In genomic region chr10:74425602-74426001, GRCh38 we compare ENCODE assay signal across 40 cellular contexts.
"Had no signal": no experiment of that assay in that cellular context is flagged by ENCODE, and none has a peak within 500 bp of the region (broad histone marks: within the 10 kb centered on the region; RNA-seq: fewer than 3 reads in every experiment).

No MANE protein-coding gene starts in this region.

- H3K4me1 ChIP-seq: adrenal gland, ascending aorta, body of pancreas, breast epithelium had no signal

- H3K27ac Mint-ChIP-seq: activated naive CD4-positive, alpha-beta T cell treated with anti-CD3 and anti-CD28 coated beads for 36 hours; activated naive CD4-positive, alpha-beta T cell treated with anti-CD3 and anti-CD28 coated beads, Interleukin-2, amount 10 ng/mL, durations not matched to agents 7 days and 5 days; activated naive CD4-positive, alpha-beta T cell treated with anti-CD3 and anti-CD28 coated beads, Interleukin-2, amount 50 U/mL, for 24 hours; activated naive CD4-positive, alpha-beta T cell treated with anti-CD3 and anti-CD28 coated beads, Interleukin-2, amount 50 U/mL, for 72 hours; activated naive CD8-positive, alpha-beta T cell; activated naive CD8-positive, alpha-beta T cell treated with anti-CD3 and anti-CD28 coated beads for 36 hours; activated naive CD8-positive, alpha-beta T cell treated with anti-CD3 and anti-CD28 coated beads, Interleukin-2, amount 10 ng/mL, durations not matched to agents 7 days and 5 days; activated naive CD8-positive, alpha-beta T cell treated with anti-CD3 and anti-CD28 coated beads, Interleukin-2, amount 50 U/mL, for 24 hours; activated T-cell treated with anti-CD3 and anti-CD28 coated beads, Interleukin-2, amount 50 U/mL, for 24 hours; activated T-cell treated with anti-CD3 and anti-CD28 coated beads, Interleukin-2, amount 50 U/mL, for 72 hours; activated T-helper 1 cell treated with anti-CD3 and anti-CD28 coated beads, Interleukin-12 subunit alpha, Interleukin-12 subunit beta, Interleukin-2, Interleukin-4 antibody, amounts not matched to agents 30 ng/mL and 10 ng/mL and 1 ng/mL, durations not matched to agents 14 hours and 24 hours and 36 hours; activated T-helper 17 cell treated with anti-CD3 and anti-CD28 coated beads, Interleukin-2, amount 50 U/mL, for 72 hours; activated T-helper 2 cell treated with anti-CD3 and anti-CD28 coated beads, Interferon-gamma antibody, Interleukin-2, Interleukin-4, amounts not matched to agents 10 μg/mL and 5 μg/mL and 100 μg/mL, durations not matched to agents 14 hours and 24 hours and 36 hours had no signal

- FAIRE-seq: astrocyte, bronchial epithelial cell had no signal

- H3K27ac ChIP-seq: adrenal gland, ascending aorta, body of pancreas, brain microvascular endothelial cell, breast epithelium, cardiac muscle cell had no signal

- H3K9me3 Mint-ChIP-seq: activated naive CD4-positive, alpha-beta T cell treated with anti-CD3 and anti-CD28 coated beads for 36 hours; activated naive CD4-positive, alpha-beta T cell treated with anti-CD3 and anti-CD28 coated beads, Interleukin-2, amount 10 ng/mL, durations not matched to agents 7 days and 5 days; activated T-cell treated with anti-CD3 and anti-CD28 coated beads, Interleukin-2, amount 50 U/mL, for 24 hours; activated T-cell treated with anti-CD3 and anti-CD28 coated beads, Interleukin-2, amount 50 U/mL, for 4 hours; activated T-helper 1 cell treated with anti-CD3 and anti-CD28 coated beads, Interleukin-12 subunit alpha, Interleukin-12 subunit beta, Interleukin-2, Interleukin-4 antibody, amounts not matched to agents 30 ng/mL and 10 ng/mL and 1 ng/mL, durations not matched to agents 14 hours and 24 hours and 36 hours; activated T-helper 17 cell treated with anti-CD3 and anti-CD28 coated beads, Interleukin-2, amount 50 U/mL, for 72 hours; activated T-helper 2 cell treated with anti-CD3 and anti-CD28 coated beads, Interferon-gamma antibody, Interleukin-2, Interleukin-4, amounts not matched to agents 10 μg/mL and 5 μg/mL and 100 μg/mL, durations not matched to agents 14 hours and 24 hours and 36 hours; central memory CD8-positive, alpha-beta T cell had no signal

- ATAC-seq: activated naive CD4-positive, alpha-beta T cell treated with anti-CD3 and anti-CD28 coated beads, Interleukin-2, amount 50 U/mL, for 72 hours; activated naive CD8-positive, alpha-beta T cell treated with anti-CD3 and anti-CD28 coated beads, Interleukin-2, amount 50 U/mL, for 24 hours; activated T-cell treated with anti-CD3 and anti-CD28 coated beads, Interleukin-2, amount 50 U/mL, for 4 hours; activated T-cell treated with anti-CD3 and anti-CD28 coated beads, Interleukin-2, amount 50 U/mL, for 72 hours; activated T-helper 17 cell treated with anti-CD3 and anti-CD28 coated beads, Interleukin-2, amount 50 U/mL, for 72 hours; body of pancreas had no signal

- H3K4me3 ChIP-seq: adrenal gland, ascending aorta, body of pancreas, breast epithelium, cardiac muscle cell had no signal

- H3K27me3 ChIP-seq: adrenal gland, ascending aorta, body of pancreas, brain microvascular endothelial cell, breast epithelium, cardiac muscle cell had no signal

- H3K4me3 Mint-ChIP-seq: activated naive CD4-positive, alpha-beta T cell treated with anti-CD3 and anti-CD28 coated beads for 36 hours; activated naive CD4-positive, alpha-beta T cell treated with anti-CD3 and anti-CD28 coated beads, Interleukin-2, amount 10 ng/mL, durations not matched to agents 7 days and 5 days; activated naive CD4-positive, alpha-beta T cell treated with anti-CD3 and anti-CD28 coated beads, Interleukin-2, amount 50 U/mL, for 24 hours; activated naive CD8-positive, alpha-beta T cell; activated naive CD8-positive, alpha-beta T cell treated with anti-CD3 and anti-CD28 coated beads for 36 hours; activated naive CD8-positive, alpha-beta T cell treated with anti-CD3 and anti-CD28 coated beads, Interleukin-2, amount 10 ng/mL, durations not matched to agents 7 days and 5 days; activated naive CD8-positive, alpha-beta T cell treated with anti-CD3 and anti-CD28 coated beads, Interleukin-2, amount 50 U/mL, for 24 hours; activated T-cell treated with anti-CD3 and anti-CD28 coated beads, Interleukin-2, amount 50 U/mL, for 24 hours; activated T-cell treated with anti-CD3 and anti-CD28 coated beads, Interleukin-2, amount 50 U/mL, for 4 hours; activated T-cell treated with anti-CD3 and anti-CD28 coated beads, Interleukin-2, amount 50 U/mL, for 72 hours; activated T-helper 1 cell treated with anti-CD3 and anti-CD28 coated beads, Interleukin-12 subunit alpha, Interleukin-12 subunit beta, Interleukin-2, Interleukin-4 antibody, amounts not matched to agents 30 ng/mL and 10 ng/mL and 1 ng/mL, durations not matched to agents 14 hours and 24 hours and 36 hours; activated T-helper 17 cell treated with anti-CD3 and anti-CD28 coated beads, Interleukin-2, amount 50 U/mL, for 72 hours; brain; central memory CD8-positive, alpha-beta T cell had no signal

- H3K4me1 Mint-ChIP-seq: activated naive CD4-positive, alpha-beta T cell treated with anti-CD3 and anti-CD28 coated beads, Interleukin-2, amount 10 ng/mL, durations not matched to agents 7 days and 5 days; activated naive CD8-positive, alpha-beta T cell treated with anti-CD3 and anti-CD28 coated beads for 36 hours; activated naive CD8-positive, alpha-beta T cell treated with anti-CD3 and anti-CD28 coated beads, Interleukin-2, amount 10 ng/mL, durations not matched to agents 7 days and 5 days; activated naive CD8-positive, alpha-beta T cell treated with anti-CD3 and anti-CD28 coated beads, Interleukin-2, amount 50 U/mL, for 24 hours; central memory CD8-positive, alpha-beta T cell had no signal

- DNase-seq: activated effector memory CD4-positive, alpha-beta T cell treated with anti-CD3 and anti-CD28 coated beads, Interleukin-2, amount 50 U/mL, for 16 hours; activated effector memory CD4-positive, alpha-beta T cell treated with Interleukin-2 at 50 U/mL for 16 hours; activated gamma-delta T cell; activated gamma-delta T cell treated with Interleukin-2 at 50 U/mL for 16 hours; activated naive CD4-positive, alpha-beta T cell; activated naive CD4-positive, alpha-beta T cell treated with anti-CD3 and anti-CD28 coated beads for 36 hours; activated naive CD4-positive, alpha-beta T cell treated with anti-CD3 and anti-CD28 coated beads, Interleukin-2, amount 10 ng/mL, durations not matched to agents 7 days and 5 days; activated naive CD4-positive, alpha-beta T cell treated with anti-CD3 and anti-CD28 coated beads, Interleukin-2, amount 50 U/mL, for 16 hours; activated naive CD4-positive, alpha-beta T cell treated with Interleukin-2 at 50 U/mL for 16 hours; activated naive CD8-positive, alpha-beta T cell treated with anti-CD3 and anti-CD28 coated beads for 36 hours; activated naive CD8-positive, alpha-beta T cell treated with anti-CD3 and anti-CD28 coated beads, Interleukin-2, amount 10 ng/mL, durations not matched to agents 7 days and 5 days; activated naive CD8-positive, alpha-beta T cell treated with anti-CD3 and anti-CD28 coated beads, Interleukin-2, amount 50 U/mL, for 24 hours; activated T-cell treated with anti-CD3 and anti-CD28 coated beads, Interleukin-2, amount 50 U/mL, for 1 hour; activated T-cell treated with anti-CD3 and anti-CD28 coated beads, Interleukin-2, amount 50 U/mL, for 24 hours; activated T-cell treated with anti-CD3 and anti-CD28 coated beads, Interleukin-2, amount 50 U/mL, for 4 hours; activated T-cell treated with anti-CD3 and anti-CD28 coated beads, Interleukin-2, amount 50 U/mL, for 48 hours; activated T-cell treated with anti-CD3 and anti-CD28 coated beads, Interleukin-2, amount 50 U/mL, for 72 hours; adrenal gland; amniotic stem cell; amygdala; anterior cingulate cortex; aorta; body of pancreas; brain microvascular endothelial cell; caudate nucleus; central memory CD4-positive, alpha-beta T cell; cerebellar nuclear complex had no signal

- H3K27me3 Mint-ChIP-seq: activated naive CD4-positive, alpha-beta T cell treated with anti-CD3 and anti-CD28 coated beads, Interleukin-2, amount 10 ng/mL, durations not matched to agents 7 days and 5 days; activated naive CD4-positive, alpha-beta T cell treated with anti-CD3 and anti-CD28 coated beads, Interleukin-2, amount 50 U/mL, for 24 hours; activated naive CD8-positive, alpha-beta T cell; activated naive CD8-positive, alpha-beta T cell treated with anti-CD3 and anti-CD28 coated beads for 36 hours; activated naive CD8-positive, alpha-beta T cell treated with anti-CD3 and anti-CD28 coated beads, Interleukin-2, amount 10 ng/mL, durations not matched to agents 7 days and 5 days; activated naive CD8-positive, alpha-beta T cell treated with anti-CD3 and anti-CD28 coated beads, Interleukin-2, amount 50 U/mL, for 24 hours; activated T-cell treated with anti-CD3 and anti-CD28 coated beads, Interleukin-2, amount 50 U/mL, for 24 hours; activated T-helper 17 cell treated with anti-CD3 and anti-CD28 coated beads, Interleukin-2, amount 50 U/mL, for 72 hours; central memory CD8-positive, alpha-beta T cell had no signal

- H3K9me3 ChIP-seq: adrenal gland, ascending aorta, body of pancreas, breast epithelium had no signal

- H3K36me3 ChIP-seq: adrenal gland, ascending aorta, brain microvascular endothelial cell, breast epithelium, cardiac muscle cell had no signal
